Comparison of ENCODE assay signal across 16 cellular contexts in the genomic region with DNA sequence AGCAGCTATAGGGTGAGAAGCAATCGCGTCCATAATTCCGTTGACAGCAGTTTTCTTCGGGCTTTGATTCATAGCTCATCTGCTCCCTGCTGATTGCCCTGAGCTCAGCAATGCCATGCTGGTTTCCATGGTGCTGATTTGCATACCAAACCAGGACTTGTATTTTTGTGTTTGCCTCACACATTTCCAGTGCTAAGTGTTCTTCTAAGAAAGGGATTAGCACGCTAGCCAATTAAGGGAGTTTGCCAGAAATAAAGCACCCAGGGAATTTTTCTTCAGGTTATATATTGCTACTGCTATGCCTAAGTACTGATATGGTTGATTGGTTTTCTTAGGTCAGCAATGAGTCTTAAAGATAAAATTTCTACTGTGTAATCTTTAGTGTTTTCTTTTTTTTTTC.
DNase-seq lines count a peak whose midpoint lies in the region; ATAC-seq and TF ChIP-seq lines count a peak whose summit lies in the region.
"Had no signal": no experiment of that assay in that cellular context is flagged by ENCODE, and none has a peak within 500 bp of the region (broad histone marks: within the 10 kb centered on the region; RNA-seq: fewer than 3 reads in every experiment).

No MANE protein-coding gene starts in this region.

- WGBS in endodermal cell (ENCODE audit: insufficient coverage in 1 of 2, insufficient read length in 1 of 2), 2 experiments = 28 to 29% methylated on average over 4 to 5 of the region's 5 CpGs
- 88 to 92% (median 91%) methylated on average over 5 of the region's 5 CpGs for WGBS in spleen, 5 donors

- no peaks in the 10 kb centered on the region for H3K27me3 Mint-ChIP-seq in endodermal cell (ENCODE audit: insufficient read depth)

- ATAC-seq in GM21737 (IDR thresholded peaks at IDR 0.05; ENCODE audit: unreplicated experiment) (no peak), GM18520 (IDR thresholded peaks at IDR 0.05; ENCODE audit: unreplicated experiment) (no peak)
- ATAC-seq: CD8-positive, alpha-beta T cell; PC-3; sciatic nerve had no signal

- TF ChIP-seq CTCF in GM12865 (IDR thresholded peaks at IDR 0.05; ENCODE audit: insufficient read depth, low read depth, low read length, missing control alignments) (no peak), endodermal cell (conservative IDR thresholded peaks at IDR 0.05) (no peak), spleen (IDR thresholded peaks at IDR 0.05 in 8 of 11, conservative IDR thresholded peaks at IDR 0.05 in 3 of 11) (no peak)

- H3K27ac Mint-ChIP-seq in endodermal cell = peak overlapping the region; percentile 65
- H3K27ac Mint-ChIP-seq: CD8-positive, alpha-beta T cell had no signal

- H3K9me3 Mint-ChIP-seq in endodermal cell = no peaks in the 10 kb centered on the region
- H3K9me3 Mint-ChIP-seq: CD8-positive, alpha-beta T cell had no signal

- H3K36me3 ChIP-seq in endodermal cell (ENCODE audit: control insufficient read depth, insufficient read depth, low read length) (no peaks in the 10 kb centered on the region), neuron (ENCODE audit: insufficient read depth, low read length) (no peaks in the 10 kb centered on the region), spleen (no peaks in the 10 kb centered on the region)
- H3K36me3 ChIP-seq: adrenal gland, tibial nerve had no signal

- peak overlapping the region; percentile 69 for H3K27ac ChIP-seq in endodermal cell (ENCODE audit: low read depth, low read length)
- no peak overlapping the region for H3K27ac ChIP-seq in spleen
- H3K27ac ChIP-seq: adrenal gland, tibial nerve had no signal

- peaks cover 16% of the 10 kb centered on the region for H3K4me1 ChIP-seq in endodermal cell (ENCODE audit: control insufficient read depth, insufficient read depth, low read length)
- peaks cover 39% of the 10 kb centered on the region for H3K4me1 ChIP-seq in neuron (ENCODE audit: insufficient read depth, low read length)
- H3K4me1 ChIP-seq in spleen = peaks cover 0 to 6% (median 0%) of the 10 kb centered on the region in 6 donors
- H3K4me1 ChIP-seq: tibial nerve had no signal

- H3K4me3 ChIP-seq in GM12865 (ENCODE audit: low read depth, low read length) (no peak overlapping the region), endodermal cell (ENCODE audit: low read length) (peak overlapping the region; percentile 54), neuron (ENCODE audit: low read length) (no peak overlapping the region), spleen (no peak overlapping the region)
- H3K4me3 ChIP-seq: adrenal gland, lung, tibial nerve had no signal

- H3K9ac ChIP-seq in endodermal cell (ENCODE audit: extremely low read depth, low read length, poor library complexity, severe bottlenecking) = no peak overlapping the region

- H3K27me3 ChIP-seq in endodermal cell (ENCODE audit: control insufficient read depth, insufficient read depth, low read length, poor library complexity, severe bottlenecking) (no peaks in the 10 kb centered on the region), neuron (ENCODE audit: insufficient read depth, low read length) (no peaks in the 10 kb centered on the region), spleen (replicated peaks in 1 of 7) (no peaks in the 10 kb centered on the region)
- H3K27me3 ChIP-seq: adrenal gland, tibial nerve had no signal

- peak overlapping the region; percentile 13 for H3K4me3 Mint-ChIP-seq in endodermal cell
- H3K4me3 Mint-ChIP-seq: CD8-positive, alpha-beta T cell had no signal

- intact Hi-C loops in spleen (cut with DNase I; ENCODE audit: low total_unique reads) = no loop called here

- peak overlapping the region; percentile 2 for H2AFZ ChIP-seq in neuron (ENCODE audit: low read depth, low read length)

- TF ChIP-seq POLR2A in spleen (IDR thresholded peaks at IDR 0.05) = no peak

- H3K4me1 Mint-ChIP-seq in endodermal cell = peaks cover 52% of the 10 kb centered on the region

- DNase-seq in GM12865 (ENCODE audit: low read depth) = peak; percentile 2
- peak; percentile 87 to 95 for DNase-seq in NCI-H526 (lab: John Stamatoyannopoulos, UW)
- peak; percentile 76 for DNase-seq in endodermal cell
- no peak for DNase-seq in spleen
- no peak for DNase-seq in NCI-H187 (lab: John Stamatoyannopoulos, UW)
- DNase-seq: adrenal gland; CD8-positive, alpha-beta T cell; NCI-H1092; PC-3; T-helper 9 cell had no signal

- H3K9me3 ChIP-seq in endodermal cell (ENCODE audit: control insufficient read depth, low read length) = peaks cover 5% of the 10 kb centered on the region
- H3K9me3 ChIP-seq in neuron (ENCODE audit: low read length) = peaks cover 2% of the 10 kb centered on the region
- no peaks in the 10 kb centered on the region for H3K9me3 ChIP-seq in spleen
- H3K9me3 ChIP-seq: adrenal gland had no signal

- peaks cover 1% of the 10 kb centered on the region for H3K36me3 Mint-ChIP-seq in endodermal cell (ENCODE audit: low read depth)
- H3K36me3 Mint-ChIP-seq: CD8-positive, alpha-beta T cell had no signal

Comparison
In these comparisons a context has a peak if more than half of its experiments do, and no peak if none do; other contexts are left out.
1. DNase-seq: peak in GM12865 (single experiment), NCI-H526 (2 of 2) and endodermal cell (single experiment); none in spleen (single experiment) and NCI-H187 (0 of 2).